ENCODE assay signal across 20 cellular contexts in the genomic region with DNA sequence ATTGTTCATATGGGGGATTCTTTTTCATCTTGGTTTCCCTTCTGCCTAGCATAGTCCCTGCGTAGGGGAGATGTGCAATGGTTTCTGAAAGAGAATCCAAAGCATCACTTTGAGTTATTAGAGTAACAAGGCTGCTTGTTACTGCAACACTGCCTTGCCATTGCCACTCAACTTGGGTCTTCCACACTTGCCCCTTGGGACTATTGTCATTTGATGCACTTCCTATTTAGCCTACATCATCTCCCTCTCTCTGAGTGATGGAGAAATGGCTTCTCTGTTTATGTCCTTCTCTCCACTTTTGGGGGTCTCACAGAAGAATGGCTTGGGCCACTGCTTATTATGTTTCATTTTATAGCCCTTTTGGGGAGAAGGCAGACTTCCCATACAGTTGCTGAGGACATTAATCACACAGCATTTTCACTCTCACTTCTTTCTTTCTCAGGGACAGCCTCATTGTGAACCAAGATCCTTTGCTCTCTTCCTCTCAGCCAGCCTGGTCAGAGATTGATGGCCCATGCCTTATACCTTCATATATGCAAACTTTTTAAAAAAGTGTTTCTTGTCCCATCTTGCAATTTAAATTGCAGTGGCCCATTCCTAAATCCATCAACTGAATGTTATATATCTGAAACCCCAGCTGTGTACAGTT. TPM values are rescaled to one million over a fixed set of nuclear protein-coding genes. Genes with fewer than 3 reads are reported as not detected.
A peak's percentile ranks its signal among the peaks of the same experiment; 100 is the strongest.
DNase-seq lines count a peak whose midpoint lies in the region; ATAC-seq, FAIRE-seq and TF ChIP-seq lines count a peak whose summit lies in the region.
"Had no signal": no experiment of that assay in that cellular context is flagged by ENCODE, and none has a peak within 500 bp of the region (broad histone marks: within the 10 kb centered on the region; RNA-seq: fewer than 3 reads in every experiment).

No MANE protein-coding gene starts in this region.

- no peaks in the 10 kb centered on the region for H3F3A ChIP-seq in PC-9 (ENCODE audit: insufficient read depth, low read depth)

- no peak overlapping the region for H2AFZ ChIP-seq in PC-9

- no peak for FAIRE-seq in GM12892 (lab: Jason Lieb, UNC)
- FAIRE-seq: HTR-8/SVneo had no signal

- intact Hi-C loops in activated B cell treated with CpG ODN at 0.5 μM for 24 hours (cut with micrococcal nuclease) (no loop called here), PC-9 (cut with micrococcal nuclease; ENCODE audit: unreplicated experiment) (no loop called here)

- H3K27me3 Mint-ChIP-seq in activated B cell treated with CpG ODN at 0.5 μM for 24 hours = no peaks in the 10 kb centered on the region
- H3K27me3 Mint-ChIP-seq in stimulated activated memory B cell treated with anti-CD40 and anti-IgM and Interleukin-4, amounts not matched to agents 10 μg/mL and 1 μg/mL and 100 μg/mL, for 72 hours = no peaks in the 10 kb centered on the region

- H3K9me3 Mint-ChIP-seq in activated B cell treated with CpG ODN at 0.5 μM for 24 hours = no peaks in the 10 kb centered on the region
- H3K9me3 Mint-ChIP-seq in stimulated activated memory B cell treated with anti-CD40 and anti-IgM and Interleukin-4, amounts not matched to agents 10 μg/mL and 1 μg/mL and 100 μg/mL, for 72 hours = no peaks in the 10 kb centered on the region

- DNase-seq in activated B cell treated with CpG ODN at 0.5 μM for 24 hours (no peak), PC-9 (no peak), dermis blood vessel endothelial cell (no peak), GM12892 (ENCODE audit: insufficient read length) (no peak)
- DNase-seq: AML-193, DMS79 treated with DMSO at 0.1 percent for 48 hours, IMR-90, Kasumi-1, MG63, NCI-H1417 treated with DMSO at 0.1 percent for 48 hours, NCI-H187 treated with DMSO at 0.1 percent for 48 hours, NCI-H226, NCI-H524, SJCRH30 had no signal

- POLR2A ChIA-PET in activated B cell treated with CpG ODN at 0.5 μM for 24 hours (lab: Charles Lee) = interaction anchor here (0.6 kb wide), 1 partner anchor 406 kb away, joined by 3 read pairs; no protein-coding TSS in a partner anchor
- POLR2A ChIA-PET in PC-9 (lab: Charles Lee; ENCODE audit: unreplicated experiment) = no interaction called here

- no peak overlapping the region for H3K27ac Mint-ChIP-seq in activated B cell treated with CpG ODN at 0.5 μM for 24 hours
- H3K27ac Mint-ChIP-seq in stimulated activated memory B cell treated with anti-CD40 and anti-IgM and Interleukin-4, amounts not matched to agents 10 μg/mL and 1 μg/mL and 100 μg/mL, for 72 hours = no peak overlapping the region

- H3K9me2 ChIP-seq in PC-9 (ENCODE audit: insufficient read depth) = no peaks in the 10 kb centered on the region

- no peaks in the 10 kb centered on the region for H3K27me3 ChIP-seq in PC-9 (ENCODE audit: insufficient read depth, low read depth)
- H3K27me3 ChIP-seq: MG63, SJCRH30 had no signal

- BruUV-seq in PC-9 (replicated peaks; lab: Mats Ljungman, UMichigan) = no TSS peak

- H3K4me1 Mint-ChIP-seq in activated B cell treated with CpG ODN at 0.5 μM for 24 hours = peaks cover 13% of the 10 kb centered on the region
- peaks cover 9% of the 10 kb centered on the region for H3K4me1 Mint-ChIP-seq in stimulated activated memory B cell treated with anti-CD40 and anti-IgM and Interleukin-4, amounts not matched to agents 10 μg/mL and 1 μg/mL and 100 μg/mL, for 72 hours

- H3K4me2 ChIP-seq in PC-9 = no peak overlapping the region

- CTCF ChIA-PET in activated B cell treated with CpG ODN at 0.5 μM for 24 hours (lab: Charles Lee) (no interaction called here), PC-9 (lab: Charles Lee) (no interaction called here)

- H3K27ac ChIP-seq in PC-9 = no peak overlapping the region
- H3K27ac ChIP-seq: C4-2B, SJCRH30 had no signal

- H3K9me3 ChIP-seq in PC-9 (ENCODE audit: insufficient read depth, low read depth) = no peaks in the 10 kb centered on the region
- H3K9me3 ChIP-seq: MG63, SJCRH30 had no signal

- ATAC-seq in GM18502 (IDR thresholded peaks at IDR 0.05; ENCODE audit: poor library complexity, unreplicated experiment) = peak; percentile 44
- ATAC-seq in HG02610 (IDR thresholded peaks at IDR 0.05; ENCODE audit: unreplicated experiment) = peak; percentile 37
- ATAC-seq in activated B cell treated with CpG ODN at 0.5 μM for 24 hours (ENCODE audit: low read depth) = peak; percentile 37
- peak; percentile 56 for ATAC-seq in stimulated activated memory B cell treated with anti-CD40 and anti-IgM and Interleukin-4, amounts not matched to agents 10 μg/mL and 1 μg/mL and 100 μg/mL, for 72 hours
- ATAC-seq: Panc1 had no signal

- H3K79me2 ChIP-seq in PC-9 (ENCODE audit: low read depth) = no peaks in the 10 kb centered on the region

- no peaks in the 10 kb centered on the region for H3K36me3 ChIP-seq in PC-9 (ENCODE audit: low read depth)
- H3K36me3 ChIP-seq: MG63 had no signal

- H3K4me3 ChIP-seq in PC-9 = no peak overlapping the region
- H3K4me3 ChIP-seq: MG63, SJCRH30 had no signal

- H3K36me3 Mint-ChIP-seq in activated B cell treated with CpG ODN at 0.5 μM for 24 hours (ENCODE audit: low read depth) = no peaks in the 10 kb centered on the region
- no peaks in the 10 kb centered on the region for H3K36me3 Mint-ChIP-seq in stimulated activated memory B cell treated with anti-CD40 and anti-IgM and Interleukin-4, amounts not matched to agents 10 μg/mL and 1 μg/mL and 100 μg/mL, for 72 hours

- H4K20me1 ChIP-seq in PC-9 (ENCODE audit: insufficient read depth) = no peaks in the 10 kb centered on the region

- TF ChIP-seq POLR2A in GM12892 (IDR thresholded peaks at IDR 0.05; ENCODE audit: low read depth, low read length) = no peak

- no peak overlapping the region for H3K4me3 Mint-ChIP-seq in activated B cell treated with CpG ODN at 0.5 μM for 24 hours
- no peak overlapping the region for H3K4me3 Mint-ChIP-seq in stimulated activated memory B cell treated with anti-CD40 and anti-IgM and Interleukin-4, amounts not matched to agents 10 μg/mL and 1 μg/mL and 100 μg/mL, for 72 hours

- no peaks in the 10 kb centered on the region for H3K4me1 ChIP-seq in PC-9 (replicated peaks; ENCODE audit: insufficient read depth)

- no peak for TF ChIP-seq CTCF in activated B cell treated with CpG ODN at 0.5 μM for 24 hours (IDR thresholded peaks at IDR 0.05)
- TF ChIP-seq CTCF in PC-9 (conservative IDR thresholded peaks at IDR 0.05) = no peak

RNA-seq across cellular contexts. Expression of a gene that starts 50.8 kb away (rescaled TPM):
- 21.7 and 27.3 TPM in 2 replicates for total RNA-seq in activated B cell treated with CpG ODN at 0.5 μM for 24 hours
- 11.5 and 13.6 TPM in 2 replicates for total RNA-seq in PC-9 (2021)
- 17.9 and 25.2 TPM in 2 replicates for total RNA-seq in dermis blood vessel endothelial cell
- polyA plus RNA-seq in GM12892 (2012; ENCODE audit: missing spikeins) = 11.5 TPM

RNA-seq across cellular contexts. Expression of a gene that starts 52.1 kb away (rescaled TPM):
- total RNA-seq in activated B cell treated with CpG ODN at 0.5 μM for 24 hours (6.2 and 6.3 TPM in 2 replicates), PC-9 (2021) (3.2 and 3.7 TPM in 2 replicates), dermis blood vessel endothelial cell (18.5 and 19.3 TPM in 2 replicates)
- polyA plus RNA-seq in GM12892 (2012; ENCODE audit: missing spikeins) = 2.3 TPM
